8 cellular contexts compared by ENCODE assay signal in genomic region chr11:73995247-73995646, GRCh38. TPM values are rescaled to one million over a fixed set of nuclear protein-coding genes. Genes with fewer than 3 reads are reported as not detected.
DNase-seq lines count a peak whose midpoint lies in the region; ATAC-seq and TF ChIP-seq lines count a peak whose summit lies in the region.

No MANE protein-coding gene starts in this region.

- H3K36me3 ChIP-seq in Peyer's patch (no peaks in the 10 kb centered on the region), left lung (no peaks in the 10 kb centered on the region), endodermal cell (ENCODE audit: control insufficient read depth, insufficient read depth, low read length) (no peaks in the 10 kb centered on the region)

- no peaks in the 10 kb centered on the region for H3K9me3 Mint-ChIP-seq in endodermal cell

- ATAC-seq in GM21737 (IDR thresholded peaks at IDR 0.05; ENCODE audit: unreplicated experiment) (peak; percentile 53), left lung (peak; percentile 63), GM21529 (IDR thresholded peaks at IDR 0.05; ENCODE audit: unreplicated experiment) (no peak), HG03460 (IDR thresholded peaks at IDR 0.05; ENCODE audit: unreplicated experiment) (no peak)

- intact Hi-C loops in left lung (cut with DNase I), result no loop called here

- H3K36me3 Mint-ChIP-seq in endodermal cell (ENCODE audit: low read depth), result no peaks in the 10 kb centered on the region

- no peaks in the 10 kb centered on the region for H3K27me3 Mint-ChIP-seq in endodermal cell (ENCODE audit: insufficient read depth)

- WGBS in endodermal cell (ENCODE audit: insufficient coverage in 1 of 2, insufficient read length in 1 of 2), 2 experiments, result 75% methylated on average over 2 of the region's 2 CpGs; no CpG with 5 or more reads in 1 of the 2 experiments

- H3K9ac ChIP-seq in endodermal cell (ENCODE audit: extremely low read depth, low read length, poor library complexity, severe bottlenecking), result no peak overlapping the region

- no peak overlapping the region for H3K4me3 Mint-ChIP-seq in endodermal cell

- H3K4me1 Mint-ChIP-seq in endodermal cell, result no peaks in the 10 kb centered on the region

- TF ChIP-seq POLR2A in Peyer's patch (IDR thresholded peaks at IDR 0.05), result no peak

- H3K4me3 ChIP-seq in Peyer's patch (no peak overlapping the region), left lung (no peak overlapping the region), endodermal cell (ENCODE audit: low read length) (no peak overlapping the region)

- peak; percentile 26 for DNase-seq in EH (ENCODE audit: low read depth)
- DNase-seq in Peyer's patch, result peak in 1 of 3 donors; percentile 21
- no peak for DNase-seq in left lung
- no peak for DNase-seq in NK-92 treated with Interleukin-12 subunit alpha and Interleukin-12 subunit beta, amount 100 ng/mL, for 24 hours (lab: John Stamatoyannopoulos, UW)
- DNase-seq in endodermal cell, result no peak

- no peak overlapping the region for H3K27ac Mint-ChIP-seq in endodermal cell

- H3K4me1 ChIP-seq in Peyer's patch, result peaks cover 0 to 19% (median 1%) of the 10 kb centered on the region in 4 donors
- peaks cover 0 to 4% of the 10 kb centered on the region in 2 donors for H3K4me1 ChIP-seq in left lung
- H3K4me1 ChIP-seq in endodermal cell (ENCODE audit: control insufficient read depth, insufficient read depth, low read length), result no peaks in the 10 kb centered on the region

- H3K27me3 ChIP-seq in Peyer's patch, result no peaks in the 10 kb centered on the region
- H3K27me3 ChIP-seq in left lung, result no peaks in the 10 kb centered on the region
- H3K27me3 ChIP-seq in endodermal cell (ENCODE audit: control insufficient read depth, insufficient read depth, low read length, poor library complexity, severe bottlenecking), result no peaks in the 10 kb centered on the region

- H3K27ac ChIP-seq in Peyer's patch (peak overlapping the region; percentile 48 to 61 (median 60)), left lung (peak overlapping the region in 1 of 2 donors; percentile 73), endodermal cell (ENCODE audit: low read depth, low read length) (no peak overlapping the region)

- TF ChIP-seq CTCF in Peyer's patch (IDR thresholded peaks at IDR 0.05) (no peak), left lung (IDR thresholded peaks at IDR 0.05) (no peak), endodermal cell (conservative IDR thresholded peaks at IDR 0.05) (no peak)

- H3K9me3 ChIP-seq in Peyer's patch, result no peaks in the 10 kb centered on the region
- H3K9me3 ChIP-seq in left lung, result no peaks in the 10 kb centered on the region
- H3K9me3 ChIP-seq in endodermal cell (ENCODE audit: control insufficient read depth, low read length), result no peaks in the 10 kb centered on the region

RNA-seq across cellular contexts. Expression of gene UCP2, which starts 12.6 kb away (rescaled TPM):
- total RNA-seq in Peyer's patch (100 to 1,000 TPM in 1 of 4 donors, 10 to 100 TPM in 3; 10.7 to 180 (median 27.4) TPM), left lung (100 to 1,000 TPM in 1 of 2 donors, 10 to 100 TPM in 1; 70.0 to 142 TPM), endodermal cell (100 to 1,000 TPM; 140 to 202 TPM)
- polyA plus RNA-seq in endodermal cell (2013, experiment 1 of 2), result 109 TPM
- polyA plus RNA-seq in endodermal cell (2013, experiment 2 of 2), result 103 TPM

RNA-seq across cellular contexts. Expression of gene UCP3, which starts 13.6 kb away (rescaled TPM):
- total RNA-seq in Peyer's patch, result 1 to 10 TPM in 3 of 4 donors, under 1 TPM in 1; 0.76 to 3.4 (median 2.2) TPM
- 1 to 10 TPM; 1.0 to 2.7 TPM for total RNA-seq in left lung
- 1 to 10 TPM; 1.9 to 3.5 TPM for total RNA-seq in endodermal cell
- 0.61 TPM for polyA plus RNA-seq in endodermal cell (2013, experiment 1 of 2)
- 1.1 TPM for polyA plus RNA-seq in endodermal cell (2013, experiment 2 of 2)

RNA-seq across cellular contexts. Expression of gene DNAJB13, which starts 44.4 kb away (rescaled TPM):
- 1 to 10 TPM in 1 of 4 donors, under 1 TPM in 1, not detected in 2; 0.54 to 4.4 TPM for total RNA-seq in Peyer's patch
- 1 to 10 TPM; 1.2 to 2.1 TPM for total RNA-seq in left lung
- 1 to 10 TPM in 1 of 2 donors, under 1 TPM in 1; 0.44 to 1.2 TPM for total RNA-seq in endodermal cell
- 0.43 TPM for polyA plus RNA-seq in endodermal cell (2013, experiment 1 of 2)
- polyA plus RNA-seq in endodermal cell (2013, experiment 2 of 2), result 0.58 TPM

Comparison
In these comparisons a context has a peak if more than half of its experiments do, and no peak if none do; other contexts are left out.
1. ATAC-seq: peak in GM21737 (single experiment) and left lung (single experiment); none in GM21529 (single experiment) and HG03460 (single experiment).